Comparison of ENCODE assay signal across 11 cellular contexts in the genomic region with DNA sequence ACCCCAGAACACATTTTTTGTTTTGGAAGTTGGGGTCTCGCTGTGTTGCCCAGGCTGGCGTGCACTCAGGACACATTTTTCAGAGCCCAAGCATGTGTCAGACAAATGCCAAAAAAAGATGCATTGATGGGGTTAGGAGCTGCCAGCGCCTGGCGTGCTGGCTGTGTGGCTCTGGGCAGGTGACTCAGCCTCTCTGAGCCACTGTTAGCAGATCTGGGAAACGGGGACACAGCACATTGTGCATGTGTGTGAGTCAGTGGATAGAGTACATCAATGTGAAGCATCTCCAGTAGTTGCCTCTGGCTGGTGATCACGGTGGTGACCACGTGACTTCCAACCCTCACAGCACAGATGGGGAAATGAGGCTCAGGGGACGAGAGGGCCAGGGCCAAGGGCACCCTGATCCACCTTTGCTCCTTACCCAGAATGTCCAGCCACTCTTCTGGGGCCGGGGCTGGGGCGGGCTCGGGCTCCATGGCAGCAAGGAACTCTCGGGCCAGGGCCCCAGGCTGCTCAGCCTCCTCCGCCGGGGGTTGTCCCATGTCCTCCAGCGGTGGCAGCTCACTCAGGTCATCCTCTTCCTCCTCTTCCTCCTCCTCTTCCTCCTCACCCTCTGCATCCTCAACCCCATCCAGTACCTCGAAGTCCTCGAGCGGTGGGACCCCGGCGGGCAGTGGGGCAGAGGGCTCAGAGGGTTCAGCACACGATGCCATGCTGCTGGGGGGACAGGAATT. TPM values are rescaled to one million over a fixed set of nuclear protein-coding genes. Genes with fewer than 3 reads are reported as not detected.
DNase-seq lines count a peak whose midpoint lies in the region; ATAC-seq, FAIRE-seq and TF ChIP-seq lines count a peak whose summit lies in the region.
"Had no signal": no experiment of that assay in that cellular context is flagged by ENCODE, and none has a peak within 500 bp of the region (broad histone marks: within the 10 kb centered on the region; RNA-seq: fewer than 3 reads in every experiment).

No MANE protein-coding gene starts in this region.

- H3K23ac ChIP-seq in H1 (ENCODE audit: insufficient read length) = no peak overlapping the region

- H2BK15ac ChIP-seq in H1 (ENCODE audit: low read length) = no peak overlapping the region

- no peak overlapping the region for H3K14ac ChIP-seq in H1 (ENCODE audit: insufficient read length)

- no peaks in the 10 kb centered on the region for H3K9me3 Mint-ChIP-seq in T-helper 1 cell treated with Interleukin-12 subunit alpha and Interleukin-12 subunit beta and Interleukin-4 antibody, amounts not matched to agents 30 μg/mL and 1 μg/mL, for 36 hours

- peaks cover 8% of the 10 kb centered on the region; the same call in 1 of the 2 replicates for H3K36me3 ChIP-seq in PC-3 (ENCODE audit: low read depth, low read length)
- peaks cover 12 to 43% (median 27%) of the 10 kb centered on the region in 4 experiments for H3K36me3 ChIP-seq in H1 (ENCODE audit: control insufficient read depth in 2 of 4, insufficient read depth in 4 of 4, low read length in 3 of 4)
- peaks cover 0 to 45% of the 10 kb centered on the region in 2 donors for H3K36me3 ChIP-seq in gastrocnemius medialis

- no peak overlapping the region for H2BK12ac ChIP-seq in H1 (ENCODE audit: low read depth, low read length)

- TF ChIP-seq CTCF in PC-3 (conservative IDR thresholded peaks at IDR 0.05; ENCODE audit: low read depth, low read length) (no peak), H1 (IDR thresholded peaks at IDR 0.05; ENCODE audit: control extremely low read depth in 1 of 3, insufficient read depth in 1 of 3, low read depth in 1 of 3, low read length in 3 of 3) (no peak), gastrocnemius medialis (IDR thresholded peaks at IDR 0.05 in 4 of 5, conservative IDR thresholded peaks at IDR 0.05 in 1 of 5) (no peak)

- no peak for FAIRE-seq in H1 (lab: Jason Lieb, UNC)

- H3K79me1 ChIP-seq in H1 (ENCODE audit: low read depth, low read length) = no peaks in the 10 kb centered on the region; the same call in 1 of the 2 replicates

- no peaks in the 10 kb centered on the region for H3F3A ChIP-seq in PC-3 (ENCODE audit: low read length, unreplicated experiment)

- no peaks in the 10 kb centered on the region for H3K27me3 ChIP-seq in PC-3 (ENCODE audit: low read length)
- no peaks in the 10 kb centered on the region for H3K27me3 ChIP-seq in H1 (replicated peaks in 1 of 4; ENCODE audit: control insufficient read depth in 3 of 4, extremely low read depth in 1 of 4, insufficient read depth in 3 of 4, low read length in 3 of 4)
- no peaks in the 10 kb centered on the region for H3K27me3 ChIP-seq in gastrocnemius medialis
- H3K27me3 ChIP-seq: SJSA1 had no signal

- H3K4me1 ChIP-seq in PC-3 (ENCODE audit: insufficient read depth, low read length) (peaks cover 13% of the 10 kb centered on the region; the same call in 1 of the 2 replicates), H1 (replicated peaks in 1 of 4; ENCODE audit: control insufficient read depth in 3 of 4, insufficient read depth in 4 of 4, low read length in 3 of 4) (peaks cover 0 to 9% (median 4%) of the 10 kb centered on the region in 4 experiments; a peak in 1 of 7 replicates), gastrocnemius medialis (peaks cover 14 to 16% of the 10 kb centered on the region in 2 donors)

- DNase-seq in T-helper 1 cell (no peak), PC-3 (no peak), H1 (ENCODE audit: low read depth in 1 of 2, low spot score in 2 of 2) (no peak), gastrocnemius medialis (no peak), foreskin melanocyte (no peak)
- DNase-seq: amniotic stem cell, NCI-H1092 treated with DMSO at 0.1 percent for 48 hours had no signal

- no peak overlapping the region for H3K56ac ChIP-seq in H1 (replicated peaks; ENCODE audit: insufficient read length, low read depth, low read length)

- H2AFZ ChIP-seq in PC-3 (ENCODE audit: low read length) = no peak overlapping the region
- H2AFZ ChIP-seq in H1 (ENCODE audit: low read length) = no peak overlapping the region

- CTCF ChIA-PET in PC-3 (lab: Charles Lee) = interaction anchor here (0.7 kb wide), 1 partner anchor 70 kb away, joined by 3 read pairs; no protein-coding TSS in a partner anchor
- CTCF ChIA-PET in H1 (lab: Charles Lee; ENCODE audit: partially characterized antibody) = no interaction called here

- H4K20me1 ChIP-seq in PC-3 (ENCODE audit: low read length) (no peaks in the 10 kb centered on the region), H1 (replicated peaks in 1 of 2; ENCODE audit: control insufficient read depth in 1 of 2, insufficient read depth in 2 of 2, low read length in 2 of 2) (peaks cover 2 to 4% of the 10 kb centered on the region in 2 experiments)

- no peak overlapping the region for H3K4ac ChIP-seq in H1 (replicated peaks; ENCODE audit: insufficient read length, low read depth, low read length)

- no peak overlapping the region for H2BK120ac ChIP-seq in H1 (replicated peaks; ENCODE audit: low read depth, low read length)

- H3K27ac Mint-ChIP-seq in T-helper 1 cell treated with Interleukin-12 subunit alpha and Interleukin-12 subunit beta and Interleukin-4 antibody, amounts not matched to agents 30 μg/mL and 1 μg/mL, for 36 hours = no peak overlapping the region

- H3K9me2 ChIP-seq in PC-3 (replicated peaks; ENCODE audit: low read length) = no peaks in the 10 kb centered on the region

- H3K27me3 Mint-ChIP-seq in T-helper 1 cell treated with Interleukin-12 subunit alpha and Interleukin-12 subunit beta and Interleukin-4 antibody, amounts not matched to agents 30 μg/mL and 1 μg/mL, for 36 hours (ENCODE audit: low read depth) = no peaks in the 10 kb centered on the region

- H3K27ac ChIP-seq in PC-3 (ENCODE audit: low read length) (no peak overlapping the region), H1 (ENCODE audit: low read depth, low read length) (no peak overlapping the region), gastrocnemius medialis (peak overlapping the region; percentile 93 to 95 (median 93))
- H3K27ac ChIP-seq: SJSA1 had no signal

- H3K4me3 ChIP-seq in PC-3 (ENCODE audit: low read length) (no peak overlapping the region), H1 (ENCODE audit: extremely low read depth in 1 of 4, insufficient read depth in 2 of 4, low read depth in 3 of 4, low read length in 4 of 4) (no peak overlapping the region), gastrocnemius medialis (no peak overlapping the region)

- no peaks in the 10 kb centered on the region for H3K9me3 ChIP-seq in PC-3 (ENCODE audit: low read length)
- H3K9me3 ChIP-seq in H1 (ENCODE audit: insufficient read depth in 2 of 2, low read depth in 1 of 2, low read length in 1 of 2) = no peaks in the 10 kb centered on the region
- no peaks in the 10 kb centered on the region for H3K9me3 ChIP-seq in gastrocnemius medialis
- H3K9me3 ChIP-seq: SJSA1 had no signal

- no peak overlapping the region for H2AK5ac ChIP-seq in H1 (ENCODE audit: low read depth, low read length)

- TF ChIP-seq POLR2A in H1 (IDR thresholded peaks at IDR 0.05; ENCODE audit: control extremely low read depth in 1 of 2, low read depth in 2 of 2, low read length in 2 of 2) (no peak), gastrocnemius medialis (IDR thresholded peaks at IDR 0.05) (no peak)

- H3K4me2 ChIP-seq in PC-3 (ENCODE audit: low read length) = no peak overlapping the region
- no peak overlapping the region; a peak in 1 of 4 replicates for H3K4me2 ChIP-seq in H1 (ENCODE audit: insufficient read depth in 1 of 2, low read depth in 2 of 2, low read length in 2 of 2)

- TF ChIP-seq EP300 in H1 (IDR thresholded peaks at IDR 0.05; ENCODE audit: borderline replicate concordance in 1 of 2, low read depth in 2 of 2, low read length in 2 of 2) = no peak

- H4K8ac ChIP-seq in H1 (ENCODE audit: extremely low read depth, insufficient read depth, low read length) = peak overlapping the region; percentile 38; the same call in 1 of the 2 replicates

- intact Hi-C loops in PC-3 (cut with micrococcal nuclease) (no loop called here), gastrocnemius medialis (cut with DNase I; ENCODE audit: low total_unique reads) (no loop called here)

- peaks cover 16% of the 10 kb centered on the region for H3K36me3 Mint-ChIP-seq in T-helper 1 cell treated with Interleukin-12 subunit alpha and Interleukin-12 subunit beta and Interleukin-4 antibody, amounts not matched to agents 30 μg/mL and 1 μg/mL, for 36 hours (ENCODE audit: low read depth)

- no peak for TF ChIP-seq RAD21 in H1 (IDR thresholded peaks at IDR 0.05 in 1 of 2, conservative IDR thresholded peaks at IDR 0.05 in 1 of 2; ENCODE audit: low read depth in 2 of 2, low read length in 2 of 2)

- ATAC-seq in PC-3 (no peak), gastrocnemius medialis (no peak), GM21381 (IDR thresholded peaks at IDR 0.05; ENCODE audit: unreplicated experiment) (no peak), GM21423 (IDR thresholded peaks at IDR 0.05; ENCODE audit: unreplicated experiment) (no peak)

- H3K4me1 Mint-ChIP-seq in T-helper 1 cell treated with Interleukin-12 subunit alpha and Interleukin-12 subunit beta and Interleukin-4 antibody, amounts not matched to agents 30 μg/mL and 1 μg/mL, for 36 hours (ENCODE audit: low read depth) = peaks cover 20% of the 10 kb centered on the region

- no peak overlapping the region for H3K18ac ChIP-seq in H1 (ENCODE audit: extremely low read depth, low read length)

- in situ Hi-C loops in gastrocnemius medialis (cut with MboI; ENCODE audit: low sequenced_read_pairs in 4 of 4) = no loop called here

- H4K5ac ChIP-seq in H1 (ENCODE audit: insufficient read length, low read depth, low read length) = no peak overlapping the region

- H4K91ac ChIP-seq in H1 (replicated peaks; ENCODE audit: insufficient read length, low read length) = no peak overlapping the region

- peaks cover 8% of the 10 kb centered on the region for H3K23me2 ChIP-seq in H1 (ENCODE audit: low read depth, low read length)

- H2BK20ac ChIP-seq in H1 (ENCODE audit: low read length) = no peak overlapping the region

- H3K79me2 ChIP-seq in PC-3 (ENCODE audit: low read length) (peaks cover 11% of the 10 kb centered on the region), H1 (ENCODE audit: control insufficient read depth in 1 of 2, insufficient read depth in 2 of 2, low read length in 2 of 2) (peaks cover 0 to 16% of the 10 kb centered on the region in 2 experiments; a peak in 2 of 4 replicates)

- BruUV-seq in PC-3 (replicated peaks; lab: Mats Ljungman, UMichigan) = TSS peak; percentile 10

- H3K4me3 Mint-ChIP-seq in T-helper 1 cell treated with Interleukin-12 subunit alpha and Interleukin-12 subunit beta and Interleukin-4 antibody, amounts not matched to agents 30 μg/mL and 1 μg/mL, for 36 hours = peak overlapping the region; percentile 14

- 0 out of 2 replicates have a peak overlapping the region, but pooled peaks have one; percentile 35 for H2BK5ac ChIP-seq in H1 (ENCODE audit: low read depth, low read length)

- POLR2A ChIA-PET in PC-3 (lab: Charles Lee; ENCODE audit: unreplicated experiment) (no interaction called here), H1 (lab: Charles Lee; ENCODE audit: partially characterized antibody) (interaction anchor here (0.8 to 1.4 kb wide), 4 partner anchors 11 to 39 kb away, joined by 3 to 4 read pairs (median 4); no protein-coding TSS in a partner anchor)

- H3K9ac ChIP-seq in PC-3 (ENCODE audit: low read length) (no peak overlapping the region), H1 (replicated peaks in 1 of 4; ENCODE audit: extremely low read depth in 1 of 4, low read depth in 3 of 4, low read length in 3 of 4) (no peak overlapping the region)

- 91% methylated on average over 21 of the region's 21 CpGs; no CpG with 5 or more reads in 1 of the 2 experiments for WGBS in H1 (ENCODE audit: extremely low coverage in 1 of 2, insufficient coverage in 1 of 2, insufficient read length in 1 of 2, insufficient replicate concordance in 2 of 2, low coverage in 1 of 2, low lambda C conversion rate in 2 of 2, missing lambda C conversion rate in 1 of 2), 2 experiments

RNA-seq across cellular contexts. Expression of a gene that starts 1.9 kb away (rescaled TPM):
- total RNA-seq in PC-3 (2014; rRNA removed) = 243 and 278 TPM in 2 replicates
- 264 and 273 TPM in 2 replicates for total RNA-seq in H1 (2021; fragmentation: NEBNext Ultra II Directional; extraction: Animal tissue kit (Norgen Biotek cat#: 25700))
- 309 and 441 TPM in 2 replicates for polyA plus RNA-seq in H1 (2011; rRNA removed)
- 383 TPM for polyA plus RNA-seq in H1 (2011; cell fraction: cytosol; rRNA removed)
- 364 TPM for polyA plus RNA-seq in H1 (2011; cell fraction: nucleus; rRNA removed)
- polyA plus RNA-seq in H1 (2012, experiment 1 of 2) = 208 to 378 TPM (median 354 TPM) in 4 replicates
- 339 TPM for polyA plus RNA-seq in H1 (2012, experiment 2 of 2)
- 164 TPM for polyA plus RNA-seq in H1 (2013, experiment 1 of 2)
- polyA plus RNA-seq in H1 (2013, experiment 2 of 2) = 163 TPM
- polyA minus RNA-seq in H1 (2011; rRNA and poly(A)+ RNA removed) = 84.8 and 104 TPM in 2 replicates
- 178 TPM for polyA minus RNA-seq in H1 (2011; cell fraction: cytosol; rRNA and poly(A)+ RNA removed)
- polyA minus RNA-seq in H1 (2011; cell fraction: nucleus; rRNA and poly(A)+ RNA removed) = 121 TPM
- total RNA-seq in gastrocnemius medialis = 100 to 1,000 TPM; 157 to 195 (median 184) TPM

RNA-seq across cellular contexts. Expression of a gene that starts 16.2 kb away (rescaled TPM):
- total RNA-seq in PC-3 (2014; rRNA removed) (137 and 162 TPM in 2 replicates), gastrocnemius medialis (100 to 1,000 TPM in 3 of 4 donors, 10 to 100 TPM in 1; 97.1 to 155 (median 106) TPM)
- total RNA-seq in H1 (2021; fragmentation: NEBNext Ultra II Directional; extraction: Animal tissue kit (Norgen Biotek cat#: 25700)) = 113 and 115 TPM in 2 replicates
- 267 and 305 TPM in 2 replicates for polyA plus RNA-seq in H1 (2011; rRNA removed)
- polyA plus RNA-seq in H1 (2011; cell fraction: cytosol; rRNA removed) = 232 TPM
- polyA plus RNA-seq in H1 (2011; cell fraction: nucleus; rRNA removed) = 245 TPM
- polyA plus RNA-seq in H1 (2012, experiment 1 of 2) = 126 to 174 TPM (median 161 TPM) in 4 replicates
- polyA plus RNA-seq in H1 (2012, experiment 2 of 2) = 190 TPM
- polyA plus RNA-seq in H1 (2013, experiment 1 of 2) = 119 TPM
- polyA plus RNA-seq in H1 (2013, experiment 2 of 2) = 117 TPM
- polyA minus RNA-seq in H1 (2011; rRNA and poly(A)+ RNA removed) = 123 and 134 TPM in 2 replicates
- 108 TPM for polyA minus RNA-seq in H1 (2011; cell fraction: cytosol; rRNA and poly(A)+ RNA removed)
- polyA minus RNA-seq in H1 (2011; cell fraction: nucleus; rRNA and poly(A)+ RNA removed) = 57.9 TPM

RNA-seq across cellular contexts. Expression of a gene that starts 19.6 kb away (rescaled TPM):
- total RNA-seq in PC-3 (2014; rRNA removed) (21.0 and 30.6 TPM in 2 replicates), gastrocnemius medialis (10 to 100 TPM; 21.8 to 30.8 (median 27.3) TPM)
- total RNA-seq in H1 (2021; fragmentation: NEBNext Ultra II Directional; extraction: Animal tissue kit (Norgen Biotek cat#: 25700)) = 10.2 and 10.5 TPM in 2 replicates
- polyA plus RNA-seq in H1 (2011; rRNA removed) = 5.2 and 8.8 TPM in 2 replicates
- 6.5 TPM for polyA plus RNA-seq in H1 (2011; cell fraction: cytosol; rRNA removed)
- 12.6 TPM for polyA plus RNA-seq in H1 (2011; cell fraction: nucleus; rRNA removed)
- polyA plus RNA-seq in H1 (2012, experiment 1 of 2) = 4.6 to 7.6 TPM (median 7.4 TPM) in 4 replicates
- polyA plus RNA-seq in H1 (2012, experiment 2 of 2) = 6.4 TPM
- 5.6 TPM for polyA plus RNA-seq in H1 (2013, experiment 1 of 2)
- polyA plus RNA-seq in H1 (2013, experiment 2 of 2) = 6.2 TPM
- 3.6 and 5.4 TPM in 2 replicates for polyA minus RNA-seq in H1 (2011; rRNA and poly(A)+ RNA removed)
- polyA minus RNA-seq in H1 (2011; cell fraction: cytosol; rRNA and poly(A)+ RNA removed) = 6.4 TPM
- 10.7 TPM for polyA minus RNA-seq in H1 (2011; cell fraction: nucleus; rRNA and poly(A)+ RNA removed)

RNA-seq across cellular contexts. Expression of a gene that starts 30.2 kb away (rescaled TPM):
- total RNA-seq in PC-3 (2014; rRNA removed) = 871 and 1,108 TPM in 2 replicates
- 1,331 and 1,340 TPM in 2 replicates for total RNA-seq in H1 (2021; fragmentation: NEBNext Ultra II Directional; extraction: Animal tissue kit (Norgen Biotek cat#: 25700))
- polyA plus RNA-seq in H1 (2011; rRNA removed) = 2,924 and 5,409 TPM in 2 replicates
- polyA plus RNA-seq in H1 (2011; cell fraction: cytosol; rRNA removed) = 3,548 TPM
- polyA plus RNA-seq in H1 (2011; cell fraction: nucleus; rRNA removed) = 1,787 TPM
- 2,370 to 2,796 TPM (median 2,589 TPM) in 4 replicates for polyA plus RNA-seq in H1 (2012, experiment 1 of 2)
- 3,432 TPM for polyA plus RNA-seq in H1 (2012, experiment 2 of 2)
- polyA plus RNA-seq in H1 (2013, experiment 1 of 2) = 1,517 TPM
- polyA plus RNA-seq in H1 (2013, experiment 2 of 2) = 1,516 TPM
- 1,852 and 1,905 TPM in 2 replicates for polyA minus RNA-seq in H1 (2011; rRNA and poly(A)+ RNA removed)
- 518 TPM for polyA minus RNA-seq in H1 (2011; cell fraction: cytosol; rRNA and poly(A)+ RNA removed)
- polyA minus RNA-seq in H1 (2011; cell fraction: nucleus; rRNA and poly(A)+ RNA removed) = 613 TPM
- total RNA-seq in gastrocnemius medialis = 100 to 1,000 TPM; 512 to 719 (median 537) TPM

RNA-seq across cellular contexts. Expression of a gene that starts 47.2 kb away (rescaled TPM):
- total RNA-seq in PC-3 (2014; rRNA removed) (121 and 207 TPM in 2 replicates), gastrocnemius medialis (100 to 1,000 TPM; 163 to 337 (median 187) TPM)
- total RNA-seq in H1 (2021; fragmentation: NEBNext Ultra II Directional; extraction: Animal tissue kit (Norgen Biotek cat#: 25700)) = 56.8 and 63.1 TPM in 2 replicates
- polyA plus RNA-seq in H1 (2011; rRNA removed) = 62.7 and 132 TPM in 2 replicates
- 95.5 TPM for polyA plus RNA-seq in H1 (2011; cell fraction: cytosol; rRNA removed)
- 203 TPM for polyA plus RNA-seq in H1 (2011; cell fraction: nucleus; rRNA removed)
- 24.8 to 73.2 TPM (median 62.2 TPM) in 4 replicates for polyA plus RNA-seq in H1 (2012, experiment 1 of 2)
- 46.1 TPM for polyA plus RNA-seq in H1 (2012, experiment 2 of 2)
- polyA plus RNA-seq in H1 (2013, experiment 1 of 2) = 101 TPM
- polyA plus RNA-seq in H1 (2013, experiment 2 of 2) = 91.7 TPM
- polyA minus RNA-seq in H1 (2011; rRNA and poly(A)+ RNA removed) = 2.7 and 3.3 TPM in 2 replicates
- polyA minus RNA-seq in H1 (2011; cell fraction: cytosol; rRNA and poly(A)+ RNA removed) = 32.8 TPM
- polyA minus RNA-seq in H1 (2011; cell fraction: nucleus; rRNA and poly(A)+ RNA removed) = 20.1 TPM

Comparison
In these comparisons a context has a peak if more than half of its experiments do, and no peak if none do; other contexts are left out.
1. H3K27ac ChIP-seq: peak in gastrocnemius medialis (4 of 4); none in PC-3 (single experiment) and H1 (single experiment).